In the genomic region with DNA sequence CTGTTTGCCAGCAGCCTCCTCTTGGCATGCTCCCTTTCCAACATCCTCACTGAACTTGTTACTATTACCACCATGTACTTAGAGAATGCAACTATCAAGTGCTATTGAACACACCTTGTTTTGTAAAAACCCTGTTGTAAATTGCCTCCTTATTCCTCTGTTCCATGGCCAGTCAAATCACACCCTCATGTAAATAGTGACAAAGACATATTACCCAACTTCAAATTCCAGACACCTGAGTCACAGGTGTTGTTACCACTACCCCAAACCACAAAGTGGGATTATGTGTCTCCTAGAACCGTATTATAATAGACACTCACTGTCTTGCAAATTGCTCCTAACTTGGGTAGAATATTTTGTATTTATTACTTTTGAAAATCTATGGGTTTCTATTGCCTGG, we compare ENCODE assay signal across 26 cellular contexts.
DNase-seq lines count a peak whose midpoint lies in the region; ATAC-seq, FAIRE-seq and TF ChIP-seq lines count a peak whose summit lies in the region.
"Had no signal": no experiment of that assay in that cellular context is flagged by ENCODE, and none has a peak within 500 bp of the region (broad histone marks: within the 10 kb centered on the region; RNA-seq: fewer than 3 reads in every experiment).

No MANE protein-coding gene starts in this region.

- intact Hi-C loops in HepG2 (cut with micrococcal nuclease; ENCODE audit: unreplicated experiment) (no loop called here), right cardiac atrium (cut with DNase I) (no loop called here)

- H3K9ac ChIP-seq in endodermal cell (ENCODE audit: extremely low read depth, low read length, poor library complexity, severe bottlenecking), result no peak overlapping the region
- no peak overlapping the region for H3K9ac ChIP-seq in HepG2 (ENCODE audit: insufficient read depth, low read depth, low read length)

- TF ChIP-seq POLR2A in HepG2 (IDR thresholded peaks at IDR 0.05; ENCODE audit: insufficient read depth in 1 of 2, low read depth in 2 of 2, low read length in 2 of 2), result no peak

- TF ChIP-seq CTCF in endodermal cell (conservative IDR thresholded peaks at IDR 0.05) (no peak), HepG2 (CRISPR knock-in tag; IDR thresholded peaks at IDR 0.05) (no peak), omental fat pad (IDR thresholded peaks at IDR 0.05) (no peak)

- 78% methylated on average over 1 of the region's 1 CpG; no CpG with 5 or more reads in 1 of the 2 experiments for WGBS in endodermal cell (ENCODE audit: insufficient coverage in 1 of 2, insufficient read length in 1 of 2), 2 experiments
- 0% methylated on average over 1 of the region's 1 CpG for WGBS in HepG2 (ENCODE audit: low lambda C conversion rate)
- 87% methylated on average over 1 of the region's 1 CpG for WGBS in right cardiac atrium

- H3K4me3 Mint-ChIP-seq in endodermal cell, result no peak overlapping the region

- H3K36me3 ChIP-seq in endodermal cell (ENCODE audit: control insufficient read depth, insufficient read depth, low read length) (no peaks in the 10 kb centered on the region), HepG2 (replicated peaks in 1 of 2; ENCODE audit: control insufficient read depth in 1 of 2, insufficient read depth in 2 of 2, low read length in 2 of 2) (no peaks in the 10 kb centered on the region)
- H3K36me3 ChIP-seq: pancreas had no signal

- TF ChIP-seq EP300 in HepG2 (IDR thresholded peaks at IDR 0.05; ENCODE audit: low read depth in 2 of 2, low read length in 2 of 2), result no peak
- no peak for TF ChIP-seq EP300 in HepG2 (CRISPR knock-in tag; IDR thresholded peaks at IDR 0.05; ENCODE audit: borderline replicate concordance)

- TF ChIP-seq RAD21 in HepG2 (CRISPR knock-in tag; IDR thresholded peaks at IDR 0.05), result no peak

- H4K20me1 ChIP-seq in HepG2 (ENCODE audit: insufficient read depth, low read length), result no peaks in the 10 kb centered on the region

- POLR2A ChIA-PET in HepG2 (lab: Yijun Ruan, JAX), result no interaction called here

- H3K27ac ChIP-seq in endodermal cell (ENCODE audit: low read depth, low read length) (no peak overlapping the region), HepG2 (ENCODE audit: extremely low read length, insufficient read depth, low read length) (no peak overlapping the region), right cardiac atrium (ENCODE audit: low read length) (no peak overlapping the region)
- H3K27ac ChIP-seq: HL-60, pancreas, VCaP had no signal

- H3K9me3 ChIP-seq in endodermal cell (ENCODE audit: control insufficient read depth, low read length), result peaks cover 12% of the 10 kb centered on the region
- peaks cover 17% of the 10 kb centered on the region for H3K9me3 ChIP-seq in HepG2 (ENCODE audit: low read length)
- H3K9me3 ChIP-seq in right cardiac atrium (ENCODE audit: control insufficient read depth, low read length), result no peaks in the 10 kb centered on the region
- H3K9me3 ChIP-seq: pancreas had no signal

- H3K27me3 ChIP-seq in endodermal cell (ENCODE audit: control insufficient read depth, insufficient read depth, low read length, poor library complexity, severe bottlenecking) (no peaks in the 10 kb centered on the region), HepG2 (ENCODE audit: control insufficient read depth in 1 of 2, insufficient read depth in 2 of 2, low read length in 2 of 2) (no peaks in the 10 kb centered on the region), right cardiac atrium (ENCODE audit: control insufficient read depth, insufficient read depth) (no peaks in the 10 kb centered on the region)
- H3K27me3 ChIP-seq: pancreas had no signal

- no peaks in the 10 kb centered on the region for H3K79me2 ChIP-seq in HepG2 (ENCODE audit: insufficient read depth, low read length)

- H3K4me1 Mint-ChIP-seq in endodermal cell, result peaks cover 29% of the 10 kb centered on the region

- H3K4me2 ChIP-seq in HepG2 (ENCODE audit: low read depth, low read length), result no peak overlapping the region

- peaks cover 2% of the 10 kb centered on the region for H3K4me1 ChIP-seq in endodermal cell (ENCODE audit: control insufficient read depth, insufficient read depth, low read length)
- peaks cover 30% of the 10 kb centered on the region for H3K4me1 ChIP-seq in HepG2 (ENCODE audit: insufficient read depth, low read length)
- H3K4me1 ChIP-seq in right cardiac atrium (ENCODE audit: control insufficient read depth, insufficient read depth, low read length), result no peaks in the 10 kb centered on the region
- H3K4me1 ChIP-seq: pancreas had no signal

- peaks cover 27% of the 10 kb centered on the region for H3K9me3 Mint-ChIP-seq in endodermal cell

- H2AFZ ChIP-seq in HepG2 (ENCODE audit: low read length), result no peak overlapping the region

- DNase-seq in A172 (ENCODE audit: low spot score) (peak; percentile 71), LHCN-M2 (ENCODE audit: low read depth) (peak; percentile 7), endodermal cell (peak; percentile 20), HepG2 (ENCODE audit: low spot score) (peak; percentile 30), omental fat pad (ENCODE audit: low spot score) (no peak), right cardiac atrium (no peak), NCI-H2081 (lab: John Stamatoyannopoulos, UW) (no peak)
- DNase-seq: ACHN; activated CD4-positive, alpha-beta T cell treated with anti-CD3 and anti-CD28 coated beads, Interleukin-2, amount 50 U/mL, for 1 hour; activated CD8-positive, alpha-beta memory T cell treated with anti-CD3 and anti-CD28 coated beads, Interleukin-2, amount 50 U/mL, for 4 hours; C1 segment of cervical spinal cord; DMS 273 treated with DMSO at 0.1 percent for 48 hours; glutamatergic neuron; naive B cell; NCI-H1048; NCI-H2081 treated with DMSO at 0.1 percent for 48 hours; NCI-H526; pancreas; stimulated activated CD4-positive, alpha-beta T cell treated with anti-CD3 and anti-CD28 coated beads, Interleukin-4, amount 100 ng/mL, for 1 hour; T-helper 1 cell had no signal

- peak overlapping the region; percentile 83 for H3K27ac Mint-ChIP-seq in endodermal cell

- H3K27me3 Mint-ChIP-seq in endodermal cell (ENCODE audit: insufficient read depth), result peaks cover 2% of the 10 kb centered on the region

- CTCF ChIA-PET in HepG2 (lab: Yijun Ruan, JAX; ENCODE audit: low intra/inter-chr PET ratio, low total read pairs), result no interaction called here

- H3K36me3 Mint-ChIP-seq in endodermal cell (ENCODE audit: low read depth), result peaks cover 30% of the 10 kb centered on the region

- BruUV-seq in HepG2 (replicated peaks; lab: Mats Ljungman, UMichigan), result no TSS peak

- no peak overlapping the region for H3K4me3 ChIP-seq in endodermal cell (ENCODE audit: low read length)
- no peak overlapping the region for H3K4me3 ChIP-seq in HepG2 (replicated peaks in 1 of 3; ENCODE audit: insufficient read depth in 1 of 3, low read depth in 2 of 3, low read length in 3 of 3)
- H3K4me3 ChIP-seq in right cardiac atrium (ENCODE audit: low read length), result no peak overlapping the region
- H3K4me3 ChIP-seq: K562, pancreas had no signal

- peak; percentile 28; the same call in 1 of the 3 replicates for ATAC-seq in HepG2
- ATAC-seq in HG03139 (IDR thresholded peaks at IDR 0.05; ENCODE audit: unreplicated experiment), result no peak
- ATAC-seq in omental fat pad (ENCODE audit: low FRiP score), result no peak
- ATAC-seq in right cardiac atrium, result no peak
- ATAC-seq: K562, Right ventricle myocardium inferior had no signal

- no peak for FAIRE-seq in HepG2 (lab: Jason Lieb, UNC)
- FAIRE-seq: GM12891, K562, pancreas had no signal

- in situ Hi-C loops in HepG2 (cut with HindIII; ENCODE audit: extremely low pct_ligation_motif_present, low pct_unique_long_range_greater_than_20kb), result no loop called here

TF ChIP-seq in HepG2, 621 proteins besides CTCF, POLR2A, EP300 and RAD21 (continues in another document):
- TF ChIP-seq KAT7 (CRISPR knock-in tag; IDR thresholded peaks at IDR 0.05; ENCODE audit: borderline replicate concordance) (no peak), FOSL2 (CRISPR knock-in tag; IDR thresholded peaks at IDR 0.05) (peak; percentile 92), ZNF777 (CRISPR knock-in tag; IDR thresholded peaks at IDR 0.05) (no peak), MAF1 (CRISPR knock-in tag; IDR thresholded peaks at IDR 0.05; ENCODE audit: borderline replicate concordance) (no peak), ZNF577 (CRISPR knock-in tag; IDR thresholded peaks at IDR 0.05; ENCODE audit: borderline replicate concordance, low read depth) (no peak), ZBTB1 (CRISPR knock-in tag; IDR thresholded peaks at IDR 0.05; ENCODE audit: borderline replicate concordance) (no peak)
- TF ChIP-seq, protein P1, sequence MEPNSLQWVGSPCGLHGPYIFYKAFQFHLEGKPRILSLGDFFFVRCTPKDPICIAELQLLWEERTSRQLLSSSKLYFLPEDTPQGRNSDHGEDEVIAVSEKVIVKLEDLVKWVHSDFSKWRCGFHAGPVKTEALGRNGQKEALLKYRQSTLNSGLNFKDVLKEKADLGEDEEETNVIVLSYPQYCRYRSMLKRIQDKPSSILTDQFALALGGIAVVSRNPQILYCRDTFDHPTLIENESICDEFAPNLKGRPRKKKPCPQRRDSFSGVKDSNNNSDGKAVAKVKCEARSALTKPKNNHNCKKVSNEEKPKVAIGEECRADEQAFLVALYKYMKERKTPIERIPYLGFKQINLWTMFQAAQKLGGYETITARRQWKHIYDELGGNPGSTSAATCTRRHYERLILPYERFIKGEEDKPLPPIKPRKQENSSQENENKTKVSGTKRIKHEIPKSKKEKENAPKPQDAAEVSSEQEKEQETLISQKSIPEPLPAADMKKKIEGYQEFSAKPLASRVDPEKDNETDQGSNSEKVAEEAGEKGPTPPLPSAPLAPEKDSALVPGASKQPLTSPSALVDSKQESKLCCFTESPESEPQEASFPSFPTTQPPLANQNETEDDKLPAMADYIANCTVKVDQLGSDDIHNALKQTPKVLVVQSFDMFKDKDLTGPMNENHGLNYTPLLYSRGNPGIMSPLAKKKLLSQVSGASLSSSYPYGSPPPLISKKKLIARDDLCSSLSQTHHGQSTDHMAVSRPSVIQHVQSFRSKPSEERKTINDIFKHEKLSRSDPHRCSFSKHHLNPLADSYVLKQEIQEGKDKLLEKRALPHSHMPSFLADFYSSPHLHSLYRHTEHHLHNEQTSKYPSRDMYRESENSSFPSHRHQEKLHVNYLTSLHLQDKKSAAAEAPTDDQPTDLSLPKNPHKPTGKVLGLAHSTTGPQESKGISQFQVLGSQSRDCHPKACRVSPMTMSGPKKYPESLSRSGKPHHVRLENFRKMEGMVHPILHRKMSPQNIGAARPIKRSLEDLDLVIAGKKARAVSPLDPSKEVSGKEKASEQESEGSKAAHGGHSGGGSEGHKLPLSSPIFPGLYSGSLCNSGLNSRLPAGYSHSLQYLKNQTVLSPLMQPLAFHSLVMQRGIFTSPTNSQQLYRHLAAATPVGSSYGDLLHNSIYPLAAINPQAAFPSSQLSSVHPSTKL (CRISPR knock-in tag; IDR thresholded peaks at IDR 0.05), result 0 out of 2 replicates have a peak, but pooled peaks have one; percentile 40

Comparison
In these comparisons a context has a peak if more than half of its experiments do, and no peak if none do; other contexts are left out.
1. DNase-seq: peak in A172 (single experiment), LHCN-M2 (single experiment), endodermal cell (single experiment) and HepG2 (single experiment); none in omental fat pad (single experiment), right cardiac atrium (0 of 3) and NCI-H2081 (0 of 2).